1 cellular context compared by ENCODE assay signal in genomic region chr5:91380491-91381133, GRCh38.
TF ChIP-seq lines count a peak whose summit lies in the region.

No MANE protein-coding gene starts in this region.

TF ChIP-seq in GM12878, 131 proteins besides CTCF, POLR2A, EP300 and RAD21 (continued from another document):
- TF ChIP-seq SMAD5 (IDR thresholded peaks at IDR 0.05; ENCODE audit: low read depth) (peak; percentile 36), ZNF217 (IDR thresholded peaks at IDR 0.05) (no peak), MEF2B (IDR thresholded peaks at IDR 0.05; ENCODE audit: partially characterized antibody, poor library complexity, severe bottlenecking) (peak; percentile 64), POU2F2 (IDR thresholded peaks at IDR 0.05; ENCODE audit: borderline replicate concordance, low read depth, low read length) (peak; percentile 35; the same call in 1 of the 3 replicates), RUNX3 (IDR thresholded peaks at IDR 0.05; ENCODE audit: low read length) (0 out of 2 replicates have a peak, but pooled peaks have one; percentile 27), TCF7 (IDR thresholded peaks at IDR 0.05; ENCODE audit: borderline replicate concordance) (no peak), ZNF622 (IDR thresholded peaks at IDR 0.05) (no peak), MAX (IDR thresholded peaks at IDR 0.05; ENCODE audit: low read depth, low read length) (peak; percentile 30; the same call in 1 of the 2 replicates), SP1 (IDR thresholded peaks at IDR 0.05; ENCODE audit: low read depth, low read length) (peak; percentile 50), BMI1 (IDR thresholded peaks at IDR 0.05; ENCODE audit: borderline replicate concordance) (peak; percentile 12; the same call in 1 of the 2 replicates), ATF2 (IDR thresholded peaks at IDR 0.05; ENCODE audit: low read length) (0 out of 2 replicates have a peak, but pooled peaks have one; percentile 10), PML (IDR thresholded peaks at IDR 0.05; ENCODE audit: low read length) (peak; percentile 53; the same call in 1 of the 2 replicates), PRDM15 (CRISPR knock-in tag; IDR thresholded peaks at IDR 0.05) (0 out of 2 replicates have a peak, but pooled peaks have one; percentile 41), BHLHE40 (IDR thresholded peaks at IDR 0.05; ENCODE audit: borderline replicate concordance in 1 of 2, low read depth in 2 of 2, low read length in 1 of 2) (peak; percentile 31 to 81; a peak in 2 of 4 replicates), CREB1 (IDR thresholded peaks at IDR 0.05; ENCODE audit: low read depth) (peak; percentile 88), IRF5 (IDR thresholded peaks at IDR 0.05; ENCODE audit: borderline replicate concordance) (no peak), GATAD2B (conservative IDR thresholded peaks at IDR 0.05; ENCODE audit: low read depth) (0 out of 2 replicates have a peak, but pooled peaks have one; percentile 21), CBFB (IDR thresholded peaks at IDR 0.05; ENCODE audit: low read depth) (peak; percentile 36; the same call in 1 of the 2 replicates), CHD2 (IDR thresholded peaks at IDR 0.05; ENCODE audit: borderline replicate concordance, low read depth, low read length) (peak; percentile 76), ZBTB4 (CRISPR knock-in tag; IDR thresholded peaks at IDR 0.05) (peak; percentile 71; the same call in 1 of the 2 replicates), ZNF24 (IDR thresholded peaks at IDR 0.05) (no peak), CHD1 (IDR thresholded peaks at IDR 0.05; ENCODE audit: low read depth, low read length) (peak; percentile 87; the same call in 1 of the 2 replicates), REST (IDR thresholded peaks at IDR 0.05; ENCODE audit: low read depth, low read length) (no peak), MXI1 (IDR thresholded peaks at IDR 0.05; ENCODE audit: low read depth, low read length) (peak; percentile 58; the same call in 1 of the 2 replicates), SPI1 (IDR thresholded peaks at IDR 0.05; ENCODE audit: borderline replicate concordance, insufficient read depth, low read depth, low read length) (no peak), HDAC2 (IDR thresholded peaks at IDR 0.05) (0 out of 2 replicates have a peak, but pooled peaks have one; percentile 65), NR2F1 (conservative IDR thresholded peaks at IDR 0.05) (peak; percentile 27; the same call in 1 of the 2 replicates), RFX5 (IDR thresholded peaks at IDR 0.05; ENCODE audit: low read depth, low read length) (peak; percentile 98), TAF1 (IDR thresholded peaks at IDR 0.05; ENCODE audit: borderline replicate concordance, low read depth, low read length) (0 out of 2 replicates have a peak, but pooled peaks have one; percentile 3), NBN (IDR thresholded peaks at IDR 0.05) (peak; percentile 64), SMAD1 (IDR thresholded peaks at IDR 0.05; ENCODE audit: low read depth, partially characterized antibody) (peak; percentile 69), NKRF (conservative IDR thresholded peaks at IDR 0.05) (peak; percentile 49)
